In the genomic region with DNA sequence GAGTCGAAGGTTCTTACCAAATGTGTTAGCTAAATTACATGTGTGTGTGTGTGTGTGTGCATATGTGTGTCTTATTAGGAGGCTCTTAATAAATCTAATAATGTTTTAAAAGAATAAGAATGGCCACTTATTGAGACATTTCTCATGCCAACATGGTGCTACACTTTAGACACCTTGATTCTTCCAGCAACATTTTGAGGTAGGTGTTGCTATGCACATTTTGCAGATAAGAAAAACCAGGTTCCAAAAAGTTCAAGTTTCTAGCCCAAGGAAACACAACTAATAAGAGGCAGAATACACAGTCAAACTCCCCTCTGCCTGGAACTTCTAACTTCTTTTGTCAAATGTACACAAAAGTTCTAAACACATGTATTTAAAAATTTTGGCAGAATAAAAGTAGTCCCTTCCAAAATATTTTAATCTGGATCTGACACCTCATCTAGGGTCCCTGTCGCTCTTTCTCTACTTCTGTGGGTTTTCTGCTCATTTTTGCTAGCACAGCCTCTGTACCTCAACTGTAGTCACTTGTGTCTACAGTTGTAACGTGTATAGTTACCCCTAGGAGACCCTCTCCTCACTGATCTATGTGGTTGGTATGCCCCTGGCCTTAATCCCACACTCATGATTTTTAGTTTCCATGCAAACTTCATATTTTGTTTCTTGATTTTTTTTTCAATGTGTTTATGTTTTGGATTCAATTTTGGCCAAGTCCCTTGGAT, we compare ENCODE assay signal across 21 cellular contexts. TPM values are rescaled to one million over a fixed set of nuclear protein-coding genes. Genes with fewer than 3 reads are reported as not detected.
DNase-seq lines count a peak whose midpoint lies in the region; ATAC-seq and TF ChIP-seq lines count a peak whose summit lies in the region.
"Had no signal": no experiment of that assay in that cellular context is flagged by ENCODE, and none has a peak within 500 bp of the region (broad histone marks: within the 10 kb centered on the region; RNA-seq: fewer than 3 reads in every experiment).

No MANE protein-coding gene starts in this region.

- peaks cover 8% of the 10 kb centered on the region for H3K4me1 ChIP-seq in left ventricle myocardium inferior

- no peak for ATAC-seq in left ventricle myocardium superior
- no peak for ATAC-seq in stimulated activated naive B cell treated with anti-CD40 and anti-IgM and Interleukin-4, amounts not matched to agents 10 μg/mL and 1 μg/mL and 100 μg/mL, for 72 hours (replicated peaks)
- ATAC-seq: PC-3 had no signal

- H3K27me3 ChIP-seq in left ventricle myocardium inferior (ENCODE audit: low read depth): no peaks in the 10 kb centered on the region
- H3K27me3 ChIP-seq: BLaER1 treated with 17β-estradiol and CSF1 and Interleukin-3, amounts not matched to agents 10 nM and 100 nM had no signal

- no peak for TF ChIP-seq CTCF in left ventricle myocardium inferior (IDR thresholded peaks at IDR 0.05; ENCODE audit: borderline replicate concordance)
- TF ChIP-seq CTCF in chondrocyte (IDR thresholded peaks at IDR 0.05): no peak

- no peak for DNase-seq in left ventricle myocardium inferior
- DNase-seq in left ventricle myocardium superior: no peak
- DNase-seq in chondrocyte (ENCODE audit: low spot score): no peak
- DNase-seq in myocyte (ENCODE audit: low read depth): peak; percentile 30
- DNase-seq in stimulated activated naive B cell treated with anti-CD40 and anti-IgM and Interleukin-4, amounts not matched to agents 10 μg/mL and 1 μg/mL and 100 μg/mL, for 72 hours: no peak
- no peak for DNase-seq in activated gamma-delta T cell treated with Interleukin-2 at 50 U/mL for 16 hours
- no peak for DNase-seq in NCI-H446 treated with DMSO at 0.1 percent for 48 hours (lab: John Stamatoyannopoulos, UW)
- DNase-seq in ecto neural progenitor cell (ENCODE audit: low spot score): no peak
- DNase-seq: CD8-positive, alpha-beta memory T cell; Karpas-422; NCI-H1417 treated with DMSO at 0.1 percent for 48 hours; NCI-H187 treated with DMSO at 0.1 percent for 48 hours; NCI-H226; NCI-H524 treated with DMSO at 0.1 percent for 48 hours; PC-3; RPMI8226; SIG-M5 had no signal

- intact Hi-C loops in left ventricle myocardium inferior (cut with micrococcal nuclease): no loop called here
- intact Hi-C loops in left ventricle myocardium superior (cut with micrococcal nuclease): no loop called here

- no peaks in the 10 kb centered on the region for H3K9me3 Mint-ChIP-seq in chondrocyte (ENCODE audit: low read depth)
- peaks cover 0 to 3% of the 10 kb centered on the region in 2 donors for H3K9me3 Mint-ChIP-seq in stimulated activated naive B cell treated with anti-CD40 and anti-IgM and Interleukin-4, amounts not matched to agents 10 μg/mL and 1 μg/mL and 100 μg/mL, for 72 hours
- H3K9me3 Mint-ChIP-seq: CD8-positive, alpha-beta memory T cell had no signal

- H3K27ac ChIP-seq in left ventricle myocardium inferior (replicated peaks): peak overlapping the region; percentile 88
- H3K27ac ChIP-seq: BLaER1 treated with 17β-estradiol and CSF1 and Interleukin-3, amounts not matched to agents 10 nM and 100 nM had no signal

- H3K9me3 ChIP-seq in left ventricle myocardium inferior (replicated peaks): no peaks in the 10 kb centered on the region
- H3K9me3 ChIP-seq: BLaER1 treated with 17β-estradiol and CSF1 and Interleukin-3, amounts not matched to agents 10 nM and 100 nM; HAP-1 had no signal

- peaks cover 34% of the 10 kb centered on the region for H3K36me3 ChIP-seq in left ventricle myocardium inferior
- H3K36me3 ChIP-seq: BLaER1 treated with 17β-estradiol and CSF1 and Interleukin-3, amounts not matched to agents 10 nM and 100 nM; HAP-1 had no signal

- H3K36me3 Mint-ChIP-seq in chondrocyte (ENCODE audit: low read depth): peaks cover 38% of the 10 kb centered on the region
- H3K36me3 Mint-ChIP-seq in stimulated activated naive B cell treated with anti-CD40 and anti-IgM and Interleukin-4, amounts not matched to agents 10 μg/mL and 1 μg/mL and 100 μg/mL, for 72 hours: peaks cover 0 to 12% of the 10 kb centered on the region in 2 donors
- H3K36me3 Mint-ChIP-seq: CD8-positive, alpha-beta memory T cell had no signal

- peak overlapping the region; percentile 69 for H3K4me3 ChIP-seq in left ventricle myocardium inferior
- H3K4me3 ChIP-seq: BLaER1 treated with 17β-estradiol and CSF1 and Interleukin-3, amounts not matched to agents 10 nM and 100 nM; HAP-1 had no signal

- no peaks in the 10 kb centered on the region for H3K27me3 Mint-ChIP-seq in chondrocyte (ENCODE audit: low read depth)
- peaks cover 0 to 5% of the 10 kb centered on the region in 2 donors for H3K27me3 Mint-ChIP-seq in stimulated activated naive B cell treated with anti-CD40 and anti-IgM and Interleukin-4, amounts not matched to agents 10 μg/mL and 1 μg/mL and 100 μg/mL, for 72 hours

- peak overlapping the region; percentile 86 for H3K27ac Mint-ChIP-seq in chondrocyte (ENCODE audit: unreplicated experiment)
- H3K27ac Mint-ChIP-seq in stimulated activated naive B cell treated with anti-CD40 and anti-IgM and Interleukin-4, amounts not matched to agents 10 μg/mL and 1 μg/mL and 100 μg/mL, for 72 hours: peak overlapping the region; percentile 75

- H3K4me3 Mint-ChIP-seq in chondrocyte (ENCODE audit: unreplicated experiment): peak overlapping the region; percentile 88
- H3K4me3 Mint-ChIP-seq in stimulated activated naive B cell treated with anti-CD40 and anti-IgM and Interleukin-4, amounts not matched to agents 10 μg/mL and 1 μg/mL and 100 μg/mL, for 72 hours: no peak overlapping the region
- H3K4me3 Mint-ChIP-seq: CD8-positive, alpha-beta memory T cell had no signal

- peaks cover 75% of the 10 kb centered on the region for H3K4me1 Mint-ChIP-seq in chondrocyte (ENCODE audit: low read depth)
- peaks cover 16 to 46% of the 10 kb centered on the region in 2 donors for H3K4me1 Mint-ChIP-seq in stimulated activated naive B cell treated with anti-CD40 and anti-IgM and Interleukin-4, amounts not matched to agents 10 μg/mL and 1 μg/mL and 100 μg/mL, for 72 hours

RNA-seq across cellular contexts. Expression of gene ANKRD1, which starts 4.3 kb away (rescaled TPM):
- total RNA-seq in left ventricle myocardium inferior (2,047 TPM), left ventricle myocardium superior (1,326 TPM), chondrocyte (74.6 to 283 TPM (median 261 TPM) in 3 replicates), myocyte (970 and 2,203 TPM in 2 replicates)
- polyA plus RNA-seq in myocyte (2012): 1,024 TPM
- total RNA-seq: A673; CD8-positive, alpha-beta memory T cell; HT-29 had no signal
- polyA plus RNA-seq: CD8-positive, alpha-beta memory T cell had no signal

RNA-seq across cellular contexts. Expression of gene RPP30, which starts 44.8 kb away (rescaled TPM):
- total RNA-seq in left ventricle myocardium inferior: 31.6 TPM
- total RNA-seq in left ventricle myocardium superior: 30.9 TPM
- total RNA-seq in chondrocyte: 24.7 to 30.8 TPM (median 24.7 TPM) in 3 replicates
- 30.9 and 44.1 TPM in 2 replicates for total RNA-seq in myocyte
- polyA plus RNA-seq in myocyte (2012): 28.6 TPM

RNA-seq across cellular contexts. Expression of gene HTR7, which starts 58.7 kb away (rescaled TPM):
- total RNA-seq in left ventricle myocardium inferior (0.22 TPM), left ventricle myocardium superior (not detected), chondrocyte (0.32 to 0.33 TPM in 2 of 3 replicates, not detected in the other), myocyte (4.2 and 18.2 TPM in 2 replicates)
- polyA plus RNA-seq in myocyte (2012): 0.42 TPM
- total RNA-seq: A673; CD8-positive, alpha-beta memory T cell; HT-29 had no signal
- polyA plus RNA-seq: CD8-positive, alpha-beta memory T cell had no signal
